In genomic region chr16:67194257-67194656, GRCh38 we compare ENCODE assay signal across 8 cellular contexts. TPM values are rescaled to one million over a fixed set of nuclear protein-coding genes. Genes with fewer than 3 reads are reported as not detected.
A peak's percentile ranks its signal among the peaks of the same experiment; 100 is the strongest.
DNase-seq lines count a peak whose midpoint lies in the region; TF ChIP-seq lines count a peak whose summit lies in the region.
"Had no signal": no experiment of that assay in that cellular context is flagged by ENCODE, and none has a peak within 500 bp of the region (broad histone marks: within the 10 kb centered on the region; RNA-seq: fewer than 3 reads in every experiment).

No MANE protein-coding gene starts in this region.

- H3K9me3 Mint-ChIP-seq in activated CD4-positive, alpha-beta T cell treated with anti-CD3 and anti-CD28 coated beads, Interleukin-2, amount 10 ng/mL, durations not matched to agents 24 days and 14 days = no peaks in the 10 kb centered on the region
- no peaks in the 10 kb centered on the region for H3K9me3 Mint-ChIP-seq in activated T-helper 2 cell treated with anti-CD3 and anti-CD28 coated beads, Interferon-gamma antibody, Interleukin-2, Interleukin-4, amounts not matched to agents 10 μg/mL and 5 μg/mL and 100 μg/mL, durations not matched to agents 14 hours and 24 hours and 36 hours
- H3K9me3 Mint-ChIP-seq in neural crest cell = no peaks in the 10 kb centered on the region

- no peak overlapping the region for H3K27ac Mint-ChIP-seq in activated CD4-positive, alpha-beta T cell treated with anti-CD3 and anti-CD28 coated beads, Interleukin-2, amount 10 ng/mL, durations not matched to agents 24 days and 14 days
- H3K27ac Mint-ChIP-seq in activated T-helper 2 cell treated with anti-CD3 and anti-CD28 coated beads, Interferon-gamma antibody, Interleukin-2, Interleukin-4, amounts not matched to agents 10 μg/mL and 5 μg/mL and 100 μg/mL, durations not matched to agents 14 hours and 24 hours and 36 hours = no peak overlapping the region
- no peak overlapping the region for H3K27ac Mint-ChIP-seq in neural crest cell (ENCODE audit: unreplicated experiment)

- intact Hi-C loops in activated CD4-positive, alpha-beta T cell treated with anti-CD3 and anti-CD28 coated beads, Interleukin-2, amount 10 ng/mL, durations not matched to agents 24 days and 14 days (cut with micrococcal nuclease) = no loop called here
- intact Hi-C loops in activated T-helper 2 cell treated with anti-CD3 and anti-CD28 coated beads, Interferon-gamma antibody, Interleukin-2, Interleukin-4, amounts not matched to agents 10 μg/mL and 5 μg/mL and 100 μg/mL, durations not matched to agents 14 hours and 24 hours and 36 hours (cut with micrococcal nuclease) = no loop called here

- H3K4me1 Mint-ChIP-seq in activated CD4-positive, alpha-beta T cell treated with anti-CD3 and anti-CD28 coated beads, Interleukin-2, amount 10 ng/mL, durations not matched to agents 24 days and 14 days = peaks cover 34% of the 10 kb centered on the region
- H3K4me1 Mint-ChIP-seq in activated T-helper 2 cell treated with anti-CD3 and anti-CD28 coated beads, Interferon-gamma antibody, Interleukin-2, Interleukin-4, amounts not matched to agents 10 μg/mL and 5 μg/mL and 100 μg/mL, durations not matched to agents 14 hours and 24 hours and 36 hours (ENCODE audit: low read depth) = peaks cover 30% of the 10 kb centered on the region
- peaks cover 31% of the 10 kb centered on the region for H3K4me1 Mint-ChIP-seq in neural crest cell

- H3K27me3 Mint-ChIP-seq in activated CD4-positive, alpha-beta T cell treated with anti-CD3 and anti-CD28 coated beads, Interleukin-2, amount 10 ng/mL, durations not matched to agents 24 days and 14 days = no peaks in the 10 kb centered on the region
- H3K27me3 Mint-ChIP-seq in activated T-helper 2 cell treated with anti-CD3 and anti-CD28 coated beads, Interferon-gamma antibody, Interleukin-2, Interleukin-4, amounts not matched to agents 10 μg/mL and 5 μg/mL and 100 μg/mL, durations not matched to agents 14 hours and 24 hours and 36 hours (ENCODE audit: low read depth) = no peaks in the 10 kb centered on the region
- H3K27me3 Mint-ChIP-seq in neural crest cell (ENCODE audit: low read depth) = no peaks in the 10 kb centered on the region

- TF ChIP-seq CTCF in neural crest cell (conservative IDR thresholded peaks at IDR 0.05) = no peak

- DNase-seq in activated CD4-positive, alpha-beta T cell treated with anti-CD3 and anti-CD28 coated beads, Interleukin-2, amount 10 ng/mL, durations not matched to agents 24 days and 14 days = no peak
- DNase-seq in activated CD4-positive, alpha-beta T cell treated with anti-CD3 and anti-CD28 coated beads for 48 hours = no peak
- DNase-seq in activated T-helper 2 cell treated with anti-CD3 and anti-CD28 coated beads, Interferon-gamma antibody, Interleukin-2, Interleukin-4, amounts not matched to agents 10 μg/mL and 5 μg/mL and 100 μg/mL, durations not matched to agents 14 hours and 24 hours and 36 hours (ENCODE audit: low spot score) = no peak
- DNase-seq in neural crest cell (ENCODE audit: low read depth, low spot score) (no peak), cerebellar cortex (ENCODE audit: low spot score) (no peak), GDM1 (lab: John Stamatoyannopoulos, UW) (no peak)
- DNase-seq: ACHN; stimulated activated CD4-positive, alpha-beta T cell treated with anti-CD3 and anti-CD28 coated beads, Interleukin-4, amount 100 ng/mL, for 1 hour had no signal

- peaks cover 58% of the 10 kb centered on the region for H3K36me3 Mint-ChIP-seq in activated CD4-positive, alpha-beta T cell treated with anti-CD3 and anti-CD28 coated beads, Interleukin-2, amount 10 ng/mL, durations not matched to agents 24 days and 14 days (ENCODE audit: low read depth)
- peaks cover 60% of the 10 kb centered on the region for H3K36me3 Mint-ChIP-seq in activated T-helper 2 cell treated with anti-CD3 and anti-CD28 coated beads, Interferon-gamma antibody, Interleukin-2, Interleukin-4, amounts not matched to agents 10 μg/mL and 5 μg/mL and 100 μg/mL, durations not matched to agents 14 hours and 24 hours and 36 hours (ENCODE audit: low read depth)
- peaks cover 9% of the 10 kb centered on the region for H3K36me3 Mint-ChIP-seq in neural crest cell (ENCODE audit: low read depth)

- H3K4me3 Mint-ChIP-seq in activated CD4-positive, alpha-beta T cell treated with anti-CD3 and anti-CD28 coated beads, Interleukin-2, amount 10 ng/mL, durations not matched to agents 24 days and 14 days = peak overlapping the region; percentile 93
- peak overlapping the region; percentile 85 for H3K4me3 Mint-ChIP-seq in activated T-helper 2 cell treated with anti-CD3 and anti-CD28 coated beads, Interferon-gamma antibody, Interleukin-2, Interleukin-4, amounts not matched to agents 10 μg/mL and 5 μg/mL and 100 μg/mL, durations not matched to agents 14 hours and 24 hours and 36 hours (ENCODE audit: low read depth)
- peak overlapping the region; percentile 93 for H3K4me3 Mint-ChIP-seq in neural crest cell

RNA-seq across cellular contexts. Expression of gene E2F4, which starts 2.3 kb away (rescaled TPM):
- total RNA-seq in activated CD4-positive, alpha-beta T cell treated with anti-CD3 and anti-CD28 coated beads, Interleukin-2, amount 10 ng/mL, durations not matched to agents 24 days and 14 days = 165 and 166 TPM in 2 replicates
- total RNA-seq in activated T-helper 2 cell treated with anti-CD3 and anti-CD28 coated beads, Interferon-gamma antibody, Interleukin-2, Interleukin-4, amounts not matched to agents 10 μg/mL and 5 μg/mL and 100 μg/mL, durations not matched to agents 14 hours and 24 hours and 36 hours = 132 and 139 TPM in 2 replicates
- total RNA-seq in neural crest cell = 89.7 and 97.0 TPM in 2 replicates

RNA-seq across cellular contexts. Expression of gene EXOC3L1, which starts 4.3 kb away (rescaled TPM):
- 0.12 TPM in 1 of 2 replicates, not detected in the other for total RNA-seq in activated CD4-positive, alpha-beta T cell treated with anti-CD3 and anti-CD28 coated beads, Interleukin-2, amount 10 ng/mL, durations not matched to agents 24 days and 14 days
- 0.14 TPM in 1 of 2 replicates, not detected in the other for total RNA-seq in activated T-helper 2 cell treated with anti-CD3 and anti-CD28 coated beads, Interferon-gamma antibody, Interleukin-2, Interleukin-4, amounts not matched to agents 10 μg/mL and 5 μg/mL and 100 μg/mL, durations not matched to agents 14 hours and 24 hours and 36 hours
- total RNA-seq in neural crest cell = 0.30 and 0.44 TPM in 2 replicates

RNA-seq across cellular contexts. Expression of gene ELMO3, which starts 4.7 kb away (rescaled TPM):
- total RNA-seq in activated CD4-positive, alpha-beta T cell treated with anti-CD3 and anti-CD28 coated beads, Interleukin-2, amount 10 ng/mL, durations not matched to agents 24 days and 14 days = 8.2 and 8.7 TPM in 2 replicates
- 6.8 and 7.1 TPM in 2 replicates for total RNA-seq in activated T-helper 2 cell treated with anti-CD3 and anti-CD28 coated beads, Interferon-gamma antibody, Interleukin-2, Interleukin-4, amounts not matched to agents 10 μg/mL and 5 μg/mL and 100 μg/mL, durations not matched to agents 14 hours and 24 hours and 36 hours
- 3.9 and 4.5 TPM in 2 replicates for total RNA-seq in neural crest cell

RNA-seq across cellular contexts. Expression of gene MATCAP1, which starts 10.5 kb away (rescaled TPM):
- 51.3 and 55.1 TPM in 2 replicates for total RNA-seq in activated CD4-positive, alpha-beta T cell treated with anti-CD3 and anti-CD28 coated beads, Interleukin-2, amount 10 ng/mL, durations not matched to agents 24 days and 14 days
- total RNA-seq in activated T-helper 2 cell treated with anti-CD3 and anti-CD28 coated beads, Interferon-gamma antibody, Interleukin-2, Interleukin-4, amounts not matched to agents 10 μg/mL and 5 μg/mL and 100 μg/mL, durations not matched to agents 14 hours and 24 hours and 36 hours = 57.1 and 59.5 TPM in 2 replicates
- total RNA-seq in neural crest cell = 90.9 and 97.7 TPM in 2 replicates

RNA-seq across cellular contexts. Expression of gene NOL3, which starts 23.9 kb away (rescaled TPM):
- 31.0 and 36.7 TPM in 2 replicates for total RNA-seq in activated CD4-positive, alpha-beta T cell treated with anti-CD3 and anti-CD28 coated beads, Interleukin-2, amount 10 ng/mL, durations not matched to agents 24 days and 14 days
- 27.3 and 30.1 TPM in 2 replicates for total RNA-seq in activated T-helper 2 cell treated with anti-CD3 and anti-CD28 coated beads, Interferon-gamma antibody, Interleukin-2, Interleukin-4, amounts not matched to agents 10 μg/mL and 5 μg/mL and 100 μg/mL, durations not matched to agents 14 hours and 24 hours and 36 hours
- total RNA-seq in neural crest cell = 4.5 and 5.8 TPM in 2 replicates
